In genomic region chr5:177304392-177305119, GRCh38 we compare ENCODE assay signal across 6 cellular contexts. TPM values are rescaled to one million over a fixed set of nuclear protein-coding genes. Genes with fewer than 3 reads are reported as not detected.
A peak's percentile ranks its signal among the peaks of the same experiment; 100 is the strongest.
DNase-seq lines count a peak whose midpoint lies in the region; ATAC-seq and TF ChIP-seq lines count a peak whose summit lies in the region.

No MANE protein-coding gene starts in this region.

- H3K27ac ChIP-seq in cardiac muscle cell (peak overlapping the region; percentile 55), coronary artery (peak overlapping the region in 1 of 2 donors; percentile 91), gastrocnemius medialis (peak overlapping the region; percentile 83 to 95 (median 92))

- H3K4me1 ChIP-seq in cardiac muscle cell (ENCODE audit: low read depth) (peaks cover 6% of the 10 kb centered on the region), gastrocnemius medialis (peaks cover 47 to 51% of the 10 kb centered on the region in 2 donors)

- no peaks in the 10 kb centered on the region for H3K9me3 ChIP-seq in cardiac muscle cell (ENCODE audit: low read depth)
- H3K9me3 ChIP-seq in gastrocnemius medialis = no peaks in the 10 kb centered on the region

- peaks cover 18% of the 10 kb centered on the region for H3K36me3 ChIP-seq in cardiac muscle cell
- H3K36me3 ChIP-seq in gastrocnemius medialis = peaks cover 0 to 22% of the 10 kb centered on the region in 2 donors

- intact Hi-C loops in left ventricle myocardium superior (cut with micrococcal nuclease) = no loop called here
- intact Hi-C loops in gastrocnemius medialis (cut with DNase I; ENCODE audit: low total_unique reads) = loop anchor here (5.0 kb wide), 1 partner anchor 172 kb away; the partner anchor contains the start of gene NSD1

- TF ChIP-seq CTCF in cardiac muscle cell (IDR thresholded peaks at IDR 0.05; ENCODE audit: low read depth, low read length) = no peak
- no peak for TF ChIP-seq CTCF in coronary artery (IDR thresholded peaks at IDR 0.05)
- no peak for TF ChIP-seq CTCF in gastrocnemius medialis (IDR thresholded peaks at IDR 0.05 in 4 of 5, conservative IDR thresholded peaks at IDR 0.05 in 1 of 5)

- in situ Hi-C loops in gastrocnemius medialis (cut with MboI; ENCODE audit: low sequenced_read_pairs in 4 of 4) = loop anchor here in 1 of 4 donors (10.0 kb wide), 1 partner anchor 180 kb away; no protein-coding TSS in a partner anchor

- no peak for TF ChIP-seq POLR2A in gastrocnemius medialis (IDR thresholded peaks at IDR 0.05)

- H3K27me3 ChIP-seq in cardiac muscle cell (no peaks in the 10 kb centered on the region), gastrocnemius medialis (no peaks in the 10 kb centered on the region)

- H3K4me3 ChIP-seq in cardiac muscle cell (peak overlapping the region; percentile 76), coronary artery (peak overlapping the region; percentile 95), gastrocnemius medialis (peak overlapping the region; percentile 84 to 99 (median 96))

- ATAC-seq in left ventricle myocardium superior (no peak), gastrocnemius medialis (no peak)

- no peak for DNase-seq in cardiac muscle cell (ENCODE audit: low read depth in 1 of 2, low spot score in 1 of 2)
- no peak for DNase-seq in left ventricle myocardium superior
- no peak for DNase-seq in coronary artery (ENCODE audit: low spot score)
- DNase-seq in gastrocnemius medialis = no peak
- DNase-seq in C1 segment of cervical spinal cord (lab: John Stamatoyannopoulos, UW) = no peak
- DNase-seq in KG1 (lab: John Stamatoyannopoulos, UW) = no peak

RNA-seq across cellular contexts. Expression of gene PRELID1, which starts 1.0 kb away (rescaled TPM):
- total RNA-seq in cardiac muscle cell (86.0 and 156 TPM in 2 replicates), left ventricle myocardium superior (35.2 TPM), gastrocnemius medialis (10 to 100 TPM; 13.4 to 45.8 (median 28.2) TPM)
- 134 and 185 TPM in 2 replicates for polyA plus RNA-seq in cardiac muscle cell

RNA-seq across cellular contexts. Expression of gene RAB24, which starts 1.0 kb away (rescaled TPM):
- 69.2 and 94.7 TPM in 2 replicates for total RNA-seq in cardiac muscle cell
- polyA plus RNA-seq in cardiac muscle cell = 70.7 and 81.5 TPM in 2 replicates
- 21.6 TPM for total RNA-seq in left ventricle myocardium superior
- total RNA-seq in gastrocnemius medialis = 10 to 100 TPM; 11.4 to 22.8 (median 14.5) TPM

RNA-seq across cellular contexts. Expression of gene MXD3, which starts 7.1 kb away (rescaled TPM):
- total RNA-seq in cardiac muscle cell (15.2 and 112 TPM in 2 replicates), left ventricle myocardium superior (1.7 TPM), gastrocnemius medialis (1 to 10 TPM in 3 of 4 donors, under 1 TPM in 1; 0.90 to 7.8 (median 3.5) TPM)
- polyA plus RNA-seq in cardiac muscle cell = 7.3 and 50.5 TPM in 2 replicates

RNA-seq across cellular contexts. Expression of gene LMAN2, which starts 46.9 kb away (rescaled TPM):
- total RNA-seq in cardiac muscle cell (163 and 198 TPM in 2 replicates), left ventricle myocardium superior (61.2 TPM), gastrocnemius medialis (100 to 1,000 TPM in 1 of 4 donors, 10 to 100 TPM in 3; 70.2 to 109 (median 86.6) TPM)
- 213 and 261 TPM in 2 replicates for polyA plus RNA-seq in cardiac muscle cell

RNA-seq across cellular contexts. Expression of gene RGS14, which starts 53.2 kb away (rescaled TPM):
- total RNA-seq in cardiac muscle cell = 68.1 and 139 TPM in 2 replicates
- polyA plus RNA-seq in cardiac muscle cell = 33.6 and 76.5 TPM in 2 replicates
- 2.0 TPM for total RNA-seq in left ventricle myocardium superior
- total RNA-seq in gastrocnemius medialis = 10 to 100 TPM in 1 of 4 donors, 1 to 10 TPM in 3; 1.6 to 25.9 (median 5.0) TPM
